In genomic region chr17:45147102-45147580, GRCh38 we compare ENCODE assay signal across 8 cellular contexts. TPM values are rescaled to one million over a fixed set of nuclear protein-coding genes. Genes with fewer than 3 reads are reported as not detected.
A peak's percentile ranks its signal among the peaks of the same experiment; 100 is the strongest.
DNase-seq lines count a peak whose midpoint lies in the region; ATAC-seq and TF ChIP-seq lines count a peak whose summit lies in the region.

No MANE protein-coding gene starts in this region.

- H3K4me1 ChIP-seq in parathyroid adenoma: peaks cover 5% of the 10 kb centered on the region

- peak overlapping the region; percentile 88 to 97 for H3K4me3 Mint-ChIP-seq in CD14-positive monocyte
- H3K4me3 Mint-ChIP-seq in activated CD8-positive, alpha-beta T cell treated with anti-CD3 and anti-CD28 coated beads for 36 hours: peak overlapping the region; percentile 98

- intact Hi-C loops in CD14-positive monocyte (cut with micrococcal nuclease): loop anchor here in 1 of 2 donors (10.0 kb wide), 1 partner anchor 168 kb away; the partner anchor contains the start of gene MAP3K14
- intact Hi-C loops in activated CD8-positive, alpha-beta T cell treated with anti-CD3 and anti-CD28 coated beads for 36 hours (cut with micrococcal nuclease): loop anchor here (2.0 to 5.0 kb wide), 2 partner anchors 14 to 170 kb away; partner anchors contain the start of genes HEXIM2 and MAP3K14

- peak overlapping the region; percentile 84 for H2AFZ ChIP-seq in parathyroid adenoma

- H3K27me3 Mint-ChIP-seq in CD14-positive monocyte (ENCODE audit: low read depth in 3 of 3): peaks cover 0 to 2% (median 0%) of the 10 kb centered on the region in 3 donors
- no peaks in the 10 kb centered on the region for H3K27me3 Mint-ChIP-seq in activated CD8-positive, alpha-beta T cell treated with anti-CD3 and anti-CD28 coated beads for 36 hours

- peaks cover 4% of the 10 kb centered on the region for H3K79me2 ChIP-seq in parathyroid adenoma

- POLR2A ChIA-PET in activated CD8-positive, alpha-beta T cell treated with anti-CD3 and anti-CD28 coated beads for 36 hours (lab: Charles Lee): interaction anchor here (0.6 to 8.5 kb wide), 11 partner anchors 8 to 461 kb away, joined by 3 to 200 read pairs (median 25); partner anchors contain the start of genes ACBD4, HEXIM2 and MAP3K14

- H3K36me3 ChIP-seq in parathyroid adenoma (ENCODE audit: control insufficient read depth, insufficient read depth, low read length): no peaks in the 10 kb centered on the region

- no peaks in the 10 kb centered on the region for H3K9me3 Mint-ChIP-seq in CD14-positive monocyte
- H3K9me3 Mint-ChIP-seq in activated CD8-positive, alpha-beta T cell treated with anti-CD3 and anti-CD28 coated beads for 36 hours: no peaks in the 10 kb centered on the region

- peak overlapping the region; percentile 89 for H3K4me3 ChIP-seq in parathyroid adenoma (ENCODE audit: low read depth, low read length)

- H3K4me1 Mint-ChIP-seq in CD14-positive monocyte: peaks cover 52% of the 10 kb centered on the region
- peaks cover 42% of the 10 kb centered on the region for H3K4me1 Mint-ChIP-seq in activated CD8-positive, alpha-beta T cell treated with anti-CD3 and anti-CD28 coated beads for 36 hours (ENCODE audit: low read depth)

- H3K9me3 ChIP-seq in parathyroid adenoma (ENCODE audit: control insufficient read depth, low read length): no peaks in the 10 kb centered on the region

- H3K27ac Mint-ChIP-seq in CD14-positive monocyte: peak overlapping the region; percentile 97 to 100 (median 99)
- peak overlapping the region; percentile 100 for H3K27ac Mint-ChIP-seq in activated CD8-positive, alpha-beta T cell treated with anti-CD3 and anti-CD28 coated beads for 36 hours

- ATAC-seq in GM18511 (IDR thresholded peaks at IDR 0.05; ENCODE audit: unreplicated experiment): peak; percentile 5
- ATAC-seq in activated CD8-positive, alpha-beta T cell treated with anti-CD3 and anti-CD28 coated beads for 36 hours: peak; percentile 1
- no peak for ATAC-seq in GM18870 (IDR thresholded peaks at IDR 0.05; ENCODE audit: unreplicated experiment)

- H3K4me2 ChIP-seq in parathyroid adenoma (ENCODE audit: low read length): peak overlapping the region; percentile 66

- H3K9ac ChIP-seq in parathyroid adenoma: peak overlapping the region; percentile 98

- no peaks in the 10 kb centered on the region for H3K27me3 ChIP-seq in parathyroid adenoma (ENCODE audit: control insufficient read depth, insufficient read depth, low read length)

- peak overlapping the region; percentile 100 for H3K27ac ChIP-seq in parathyroid adenoma

- CTCF ChIA-PET in activated CD8-positive, alpha-beta T cell treated with anti-CD3 and anti-CD28 coated beads for 36 hours (lab: Charles Lee): interaction anchor here (6.4 to 14.4 kb wide), 4 partner anchors 11 to 74 kb away, joined by 58 to 352 read pairs (median 176); partner anchors contain the start of genes ACBD4, FMNL1 and HEXIM2

- DNase-seq in CD14-positive monocyte (ENCODE audit: low spot score) (peak; percentile 73), NCI-H2081 treated with DMSO at 0.1 percent for 48 hours (lab: John Stamatoyannopoulos, UW) (peak; percentile 53), globus pallidus (ENCODE audit: low spot score) (peak; percentile 60), cerebellar nuclear complex (lab: John Stamatoyannopoulos, UW) (no peak)
- DNase-seq in activated CD8-positive, alpha-beta T cell treated with anti-CD3 and anti-CD28 coated beads for 36 hours: no peak

- TF ChIP-seq CTCF in CD14-positive monocyte (IDR thresholded peaks at IDR 0.05): no peak
- TF ChIP-seq CTCF in activated CD8-positive, alpha-beta T cell treated with anti-CD3 and anti-CD28 coated beads for 36 hours (IDR thresholded peaks at IDR 0.05): no peak
- TF ChIP-seq CTCF in parathyroid adenoma (IDR thresholded peaks at IDR 0.05): no peak

- H3K36me3 Mint-ChIP-seq in CD14-positive monocyte: no peaks in the 10 kb centered on the region
- H3K36me3 Mint-ChIP-seq in activated CD8-positive, alpha-beta T cell treated with anti-CD3 and anti-CD28 coated beads for 36 hours (ENCODE audit: low read depth): peaks cover 18% of the 10 kb centered on the region

RNA-seq across cellular contexts. Expression of gene HEXIM1, which starts 1.1 kb away (rescaled TPM):
- polyA plus RNA-seq in CD14-positive monocyte: 1 to 10 TPM; 2.2 to 2.5 TPM
- total RNA-seq in activated CD8-positive, alpha-beta T cell treated with anti-CD3 and anti-CD28 coated beads for 36 hours: 10 to 100 TPM; 22.6 to 23.5 TPM

RNA-seq across cellular contexts. Expression of gene ACBD4, which starts 11.7 kb away (rescaled TPM):
- 1 to 10 TPM; 4.8 to 6.2 TPM for polyA plus RNA-seq in CD14-positive monocyte
- 10 to 100 TPM; 12.4 to 12.6 TPM for total RNA-seq in activated CD8-positive, alpha-beta T cell treated with anti-CD3 and anti-CD28 coated beads for 36 hours

RNA-seq across cellular contexts. Expression of gene HEXIM2, which starts 14.5 kb away (rescaled TPM):
- polyA plus RNA-seq in CD14-positive monocyte: 1 to 10 TPM; 2.5 to 2.9 TPM
- total RNA-seq in activated CD8-positive, alpha-beta T cell treated with anti-CD3 and anti-CD28 coated beads for 36 hours: 1 to 10 TPM; 4.1 to 4.2 TPM

RNA-seq across cellular contexts. Expression of gene PLCD3, which starts 14.8 kb away (rescaled TPM):
- 1 to 10 TPM in 1 of 2 donors, under 1 TPM in 1; 0.97 to 2.5 TPM for polyA plus RNA-seq in CD14-positive monocyte
- total RNA-seq in activated CD8-positive, alpha-beta T cell treated with anti-CD3 and anti-CD28 coated beads for 36 hours: 1 to 10 TPM; 3.9 to 6.6 TPM

Comparison
In these comparisons a context has a peak if more than half of its experiments do, and no peak if none do; other contexts are left out.
1. DNase-seq: peak in CD14-positive monocyte (single experiment), NCI-H2081 treated with DMSO at 0.1 percent for 48 hours (single experiment) and globus pallidus (single experiment); none in activated CD8-positive, alpha-beta T cell treated with anti-CD3 and anti-CD28 coated beads for 36 hours (single experiment) and cerebellar nuclear complex (0 of 2).